ENCODE assay signal across 9 cellular contexts in the genomic region with DNA sequence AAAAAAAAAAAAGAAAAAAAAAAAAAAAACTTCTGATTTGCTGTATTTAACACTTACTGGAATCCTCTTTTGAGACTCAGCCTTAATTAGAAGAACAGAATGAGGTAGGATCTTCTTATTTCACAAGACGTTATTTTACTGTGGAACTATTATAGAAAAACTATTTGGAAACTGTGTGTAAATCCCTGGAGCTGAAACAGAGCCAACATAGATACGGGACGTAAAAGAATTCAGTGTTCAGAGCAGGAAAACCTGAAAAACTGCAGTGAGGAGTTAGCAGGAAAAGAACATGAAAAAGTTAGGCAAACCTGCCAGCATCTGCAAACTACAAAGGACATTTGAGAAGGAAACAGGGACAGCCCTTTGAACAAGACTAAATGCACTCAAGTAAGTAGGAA. TPM values are rescaled to one million over a fixed set of nuclear protein-coding genes. Genes with fewer than 3 reads are reported as not detected.
DNase-seq lines count a peak whose midpoint lies in the region; ATAC-seq, FAIRE-seq and TF ChIP-seq lines count a peak whose summit lies in the region.
"Had no signal": no experiment of that assay in that cellular context is flagged by ENCODE, and none has a peak within 500 bp of the region (broad histone marks: within the 10 kb centered on the region; RNA-seq: fewer than 3 reads in every experiment).

No MANE protein-coding gene starts in this region.

- no peak for TF ChIP-seq RAD21 in K562 (CRISPR knock-in tag; conservative IDR thresholded peaks at IDR 0.05 in 1 of 2, IDR thresholded peaks at IDR 0.05 in 1 of 2)
- no peak for TF ChIP-seq RAD21 in HepG2 (CRISPR knock-in tag; IDR thresholded peaks at IDR 0.05)

- WGBS in K562 (ENCODE audit: insufficient coverage, low coverage, missing lambda C conversion rate), result 46% methylated on average over 3 of the region's 3 CpGs
- WGBS in HepG2 (ENCODE audit: low lambda C conversion rate), result 6% methylated on average over 3 of the region's 3 CpGs

- H3K9me3 Mint-ChIP-seq in activated naive CD4-positive, alpha-beta T cell treated with anti-CD3 and anti-CD28 coated beads, Interleukin-2, amount 50 U/mL, for 24 hours, result no peaks in the 10 kb centered on the region
- no peaks in the 10 kb centered on the region for H3K9me3 Mint-ChIP-seq in type B pancreatic cell

- TF ChIP-seq CTCF in K562 (IDR thresholded peaks at IDR 0.05 in 2 of 3, conservative IDR thresholded peaks at IDR 0.05 in 1 of 3; ENCODE audit: insufficient read depth in 2 of 3, low read depth in 1 of 3, low read length in 3 of 3) (no peak), HepG2 (CRISPR knock-in tag; IDR thresholded peaks at IDR 0.05) (no peak), type B pancreatic cell (conservative IDR thresholded peaks at IDR 0.05) (no peak), mucosa of descending colon (IDR thresholded peaks at IDR 0.05) (no peak)

- H3K4me1 Mint-ChIP-seq in activated naive CD4-positive, alpha-beta T cell treated with anti-CD3 and anti-CD28 coated beads, Interleukin-2, amount 50 U/mL, for 24 hours, result peaks cover 52% of the 10 kb centered on the region
- peaks cover 45% of the 10 kb centered on the region for H3K4me1 Mint-ChIP-seq in type B pancreatic cell (ENCODE audit: unreplicated experiment)

- H3K36me3 Mint-ChIP-seq in activated naive CD4-positive, alpha-beta T cell treated with anti-CD3 and anti-CD28 coated beads, Interleukin-2, amount 50 U/mL, for 24 hours, result no peaks in the 10 kb centered on the region
- no peaks in the 10 kb centered on the region for H3K36me3 Mint-ChIP-seq in type B pancreatic cell

- H3K27me3 Mint-ChIP-seq in activated naive CD4-positive, alpha-beta T cell treated with anti-CD3 and anti-CD28 coated beads, Interleukin-2, amount 50 U/mL, for 24 hours, result no peaks in the 10 kb centered on the region
- H3K27me3 Mint-ChIP-seq in type B pancreatic cell, result no peaks in the 10 kb centered on the region

- H2AFZ ChIP-seq in K562 (ENCODE audit: low read depth, low read length) (no peak overlapping the region), HepG2 (ENCODE audit: low read length) (peak overlapping the region; percentile 82)

- H4K20me1 ChIP-seq in K562 (replicated peaks; ENCODE audit: control insufficient read depth, insufficient read depth, low read length), result no peaks in the 10 kb centered on the region
- H4K20me1 ChIP-seq in HepG2 (ENCODE audit: insufficient read depth, low read length), result no peaks in the 10 kb centered on the region

- H3K79me2 ChIP-seq in K562 (ENCODE audit: control insufficient read depth, insufficient read depth, low read length) (peaks cover 78% of the 10 kb centered on the region), HepG2 (ENCODE audit: insufficient read depth, low read length) (peaks cover 17% of the 10 kb centered on the region)

- peak overlapping the region; percentile 80 for H3K27ac Mint-ChIP-seq in activated naive CD4-positive, alpha-beta T cell treated with anti-CD3 and anti-CD28 coated beads, Interleukin-2, amount 50 U/mL, for 24 hours
- peak overlapping the region; percentile 87 for H3K27ac Mint-ChIP-seq in type B pancreatic cell

- FAIRE-seq in K562 (lab: Jason Lieb, UNC) (no peak), HepG2 (lab: Jason Lieb, UNC) (no peak)

- no peak for DNase-seq in activated naive CD4-positive, alpha-beta T cell (lab: John Stamatoyannopoulos, UW)
- DNase-seq in K562 (ENCODE audit: extremely low read depth in 1 of 4, low spot score in 3 of 4) (no peak), HepG2 (ENCODE audit: low spot score) (peak; percentile 53), type B pancreatic cell (ENCODE audit: extremely low spot score, unreplicated experiment) (no peak), mucosa of descending colon (no peak)

- TF ChIP-seq POLR2A in K562 (conservative IDR thresholded peaks at IDR 0.05) (no peak), HepG2 (IDR thresholded peaks at IDR 0.05; ENCODE audit: insufficient read depth in 1 of 2, low read depth in 2 of 2, low read length in 2 of 2) (no peak)

- TF ChIP-seq EP300 in K562 (IDR thresholded peaks at IDR 0.05; ENCODE audit: low read length) (no peak), HepG2 (IDR thresholded peaks at IDR 0.05; ENCODE audit: low read depth in 2 of 2, low read length in 2 of 2) (no peak), HepG2 (CRISPR knock-in tag; IDR thresholded peaks at IDR 0.05; ENCODE audit: borderline replicate concordance) (no peak)

- in situ Hi-C loops in K562 (cut with MboI), result no loop called here
- in situ Hi-C loops in HepG2 (cut with HindIII; ENCODE audit: extremely low pct_ligation_motif_present, low pct_unique_long_range_greater_than_20kb), result no loop called here

- H3K4me3 ChIP-seq in K562, result no peak overlapping the region
- peak overlapping the region; percentile 53 to 89 (median 80); a peak in 5 of 6 replicates for H3K4me3 ChIP-seq in HepG2 (replicated peaks in 1 of 3; ENCODE audit: insufficient read depth in 1 of 3, low read depth in 2 of 3, low read length in 3 of 3)
- H3K4me3 ChIP-seq in mucosa of descending colon, result no peak overlapping the region

- no peaks in the 10 kb centered on the region for H3K9me1 ChIP-seq in K562 (ENCODE audit: control insufficient read depth, insufficient read depth, low read length)

- no peak for ATAC-seq in K562
- ATAC-seq in HepG2, result no peak
- ATAC-seq in HG03196 (IDR thresholded peaks at IDR 0.05; ENCODE audit: unreplicated experiment), result no peak
- ATAC-seq in HG03457 (IDR thresholded peaks at IDR 0.05; ENCODE audit: unreplicated experiment), result no peak
- ATAC-seq in mucosa of descending colon, result no peak
- ATAC-seq: heart left ventricle had no signal

- BruUV-seq in K562 (replicated peaks; lab: Mats Ljungman, UMichigan) (no TSS peak), HepG2 (replicated peaks; lab: Mats Ljungman, UMichigan) (no TSS peak)

- POLR2A ChIA-PET in K562 (lab: Yijun Ruan, JAX) (interaction anchor here (1.0 to 1.6 kb wide), 6 partner anchors 9 to 173 kb away, joined by 3 to 8 read pairs (median 4); no protein-coding TSS in a partner anchor), HepG2 (lab: Yijun Ruan, JAX) (interaction anchor here (0.7 to 9.2 kb wide), 26 partner anchors 9 to 343 kb away, joined by 3 to 164 read pairs (median 6); no protein-coding TSS in a partner anchor)

- intact Hi-C loops in K562 (cut with micrococcal nuclease), result no loop called here
- intact Hi-C loops in HepG2 (cut with micrococcal nuclease; ENCODE audit: unreplicated experiment), result loop anchor here (1.0 to 5.0 kb wide), 3 partner anchors 26 to 140 kb away; no protein-coding TSS in a partner anchor
- intact Hi-C loops in mucosa of descending colon (cut with DNase I, micrococcal nuclease), result no loop called here

- H3K27ac ChIP-seq in K562 (ENCODE audit: extremely low read depth, low read depth, low read length), result peak overlapping the region; percentile 25; the same call in 1 of the 3 replicates
- peak overlapping the region; percentile 86 for H3K27ac ChIP-seq in HepG2 (ENCODE audit: extremely low read length, insufficient read depth, low read length)

- H3K9me3 ChIP-seq in K562 (replicated peaks; ENCODE audit: control insufficient read depth, insufficient read depth, low read depth, low read length) (no peaks in the 10 kb centered on the region), HepG2 (ENCODE audit: low read length) (no peaks in the 10 kb centered on the region), mucosa of descending colon (no peaks in the 10 kb centered on the region)
- H3K9me3 ChIP-seq: heart left ventricle had no signal

- peak overlapping the region; percentile 85 for H3K4me3 Mint-ChIP-seq in activated naive CD4-positive, alpha-beta T cell treated with anti-CD3 and anti-CD28 coated beads, Interleukin-2, amount 50 U/mL, for 24 hours
- H3K4me3 Mint-ChIP-seq in type B pancreatic cell, result peak overlapping the region; percentile 85

- H3K36me3 ChIP-seq in K562 (ENCODE audit: control insufficient read depth, insufficient read depth, low read length), result peaks cover 8% of the 10 kb centered on the region; the same call in 2 of the 3 replicates
- no peaks in the 10 kb centered on the region for H3K36me3 ChIP-seq in HepG2 (replicated peaks in 1 of 2; ENCODE audit: control insufficient read depth in 1 of 2, insufficient read depth in 2 of 2, low read length in 2 of 2)
- no peaks in the 10 kb centered on the region for H3K36me3 ChIP-seq in mucosa of descending colon (ENCODE audit: low read depth)
- H3K36me3 ChIP-seq: heart left ventricle had no signal

- H3K4me1 ChIP-seq in K562 (replicated peaks in 1 of 2; ENCODE audit: control insufficient read depth in 2 of 2, insufficient read depth in 2 of 2, low read length in 2 of 2) (peaks cover 22 to 30% of the 10 kb centered on the region in 2 experiments; a peak in 4 of 5 replicates), HepG2 (ENCODE audit: insufficient read depth, low read length) (peaks cover 51% of the 10 kb centered on the region), mucosa of descending colon (ENCODE audit: low read depth) (no peaks in the 10 kb centered on the region)

- H3K4me2 ChIP-seq in K562 (ENCODE audit: insufficient read depth, low read length), result no peak overlapping the region
- peak overlapping the region; percentile 99 for H3K4me2 ChIP-seq in HepG2 (ENCODE audit: low read depth, low read length)

- CTCF ChIA-PET in K562 (lab: Yijun Ruan, JAX; ENCODE audit: low intra/inter-chr PET ratio), result no interaction called here
- CTCF ChIA-PET in HepG2 (lab: Yijun Ruan, JAX; ENCODE audit: low intra/inter-chr PET ratio, low total read pairs), result no interaction called here

- H3K27me3 ChIP-seq in K562 (ENCODE audit: control insufficient read depth in 2 of 2, insufficient read depth in 2 of 2, low read length in 2 of 2) (no peaks in the 10 kb centered on the region), HepG2 (ENCODE audit: control insufficient read depth in 1 of 2, insufficient read depth in 2 of 2, low read length in 2 of 2) (no peaks in the 10 kb centered on the region; a peak in 1 of 5 replicates)
- H3K27me3 ChIP-seq: heart left ventricle had no signal

- H3K9ac ChIP-seq in K562 (ENCODE audit: insufficient read depth in 1 of 2, low read depth in 2 of 2, low read length in 2 of 2) (peak overlapping the region in 1 of 2 experiments; percentile 69; a peak in 1 of 4 replicates), HepG2 (ENCODE audit: insufficient read depth, low read depth, low read length) (peak overlapping the region; percentile 87)

RNA-seq across cellular contexts. Expression of a gene that starts 3.4 kb away (rescaled TPM):
- total RNA-seq in K562 (2011; cell fraction: chromatin; rRNA removed; ENCODE audit: low replicate concordance), result 27.8 and 53.4 TPM in 2 replicates
- total RNA-seq in K562 (2011; cell fraction: nucleolus; rRNA removed), result 21.3 and 24.7 TPM in 2 replicates
- 26.2 and 28.5 TPM in 2 replicates for total RNA-seq in K562 (2011; cell fraction: nucleoplasm; rRNA removed)
- total RNA-seq in K562 (2014; rRNA removed) (16.8 and 17.7 TPM in 2 replicates), K562 (2014; rRNA removed; fragmentation: Illumina TruSeq; extraction: Trizol) (23.4 and 25.0 TPM in 2 replicates), K562 (2015; rRNA removed; fragmentation: Illumina TruSeq; extraction: Trizol) (18.7 and 21.8 TPM in 2 replicates), K562 (2021) (39.7 and 41.8 TPM in 2 replicates), HepG2 (2016; rRNA removed; fragmentation: Illumina TruSeq; extraction: Trizol) (29.8 and 65.0 TPM in 2 replicates), type B pancreatic cell (ENCODE audit: low replicate concordance) (32.8 and 78.1 TPM in 2 replicates), mucosa of descending colon (10 to 100 TPM; 38.9 to 79.8 (median 78.2) TPM)
- polyA plus RNA-seq in K562 (2011; rRNA removed) (11.4 and 12.9 TPM in 2 replicates), K562 (2014; fragmentation: Illumina TruSeq; extraction: Trizol) (19.3 and 26.7 TPM in 2 replicates), K562 (2014; fragmentation: Nextera tagmentation; extraction: Ambion mirVana) (1 to 10 TPM; 3.0 to 7.1 TPM), K562 (2014; rRNA removed) (16.0 and 23.5 TPM in 2 replicates), HepG2 (2011; rRNA removed) (22.3 and 23.7 TPM in 2 replicates)
- 6.8 and 8.6 TPM in 2 replicates for polyA plus RNA-seq in K562 (2011; cell fraction: cytosol; rRNA removed)
- 19.8 and 24.3 TPM in 2 replicates for polyA plus RNA-seq in K562 (2011; cell fraction: nucleus; rRNA removed)
- 17.7 and 21.1 TPM in 2 replicates for polyA plus RNA-seq in K562 (2012)
- 36.2 and 44.6 TPM in 2 replicates for polyA minus RNA-seq in K562 (2011; rRNA and poly(A)+ RNA removed)
- 21.7 and 25.7 TPM in 2 replicates for polyA minus RNA-seq in K562 (2011; cell fraction: cytosol; rRNA and poly(A)+ RNA removed)
- polyA minus RNA-seq in K562 (2011; cell fraction: nucleus; rRNA and poly(A)+ RNA removed), result 19.7 and 29.4 TPM in 2 replicates
- 3.8 and 3.9 TPM in 2 replicates for total RNA-seq in HepG2 (2016; cell fraction: cytosol; rRNA removed; fragmentation: Illumina TruSeq; extraction: Trizol; ENCODE audit: low read depth)
- total RNA-seq in HepG2 (2016; cell fraction: insoluble cytoplasmic fraction; rRNA removed; fragmentation: Illumina TruSeq; extraction: Trizol), result 30.1 and 52.5 TPM in 2 replicates
- 17.5 and 18.9 TPM in 2 replicates for total RNA-seq in HepG2 (2016; cell fraction: membrane; rRNA removed; fragmentation: Illumina TruSeq; extraction: Trizol)
- 46.4 and 49.3 TPM in 2 replicates for total RNA-seq in HepG2 (2016; cell fraction: nucleus; rRNA removed; fragmentation: Illumina TruSeq; extraction: Trizol)
- polyA plus RNA-seq in HepG2 (2011; cell fraction: cytosol; rRNA removed), result 16.1 and 20.6 TPM in 2 replicates
- polyA plus RNA-seq in HepG2 (2011; cell fraction: nucleus; rRNA removed), result 28.1 and 34.2 TPM in 2 replicates
- polyA plus RNA-seq in HepG2 (2012), result 30.6 and 41.2 TPM in 2 replicates
- polyA plus RNA-seq in HepG2 (2016; cell fraction: cytosol; fragmentation: Illumina TruSeq; extraction: Trizol; ENCODE audit: low read depth), result 0.85 and 1.1 TPM in 2 replicates
- polyA plus RNA-seq in HepG2 (2016; cell fraction: insoluble cytoplasmic fraction; fragmentation: Illumina TruSeq; extraction: Trizol; ENCODE audit: low read depth), result 50.4 and 54.5 TPM in 2 replicates
- polyA plus RNA-seq in HepG2 (2016; cell fraction: membrane; fragmentation: Illumina TruSeq; extraction: Trizol; ENCODE audit: low read depth), result 5.7 and 6.3 TPM in 2 replicates
- polyA plus RNA-seq in HepG2 (2016; cell fraction: nucleus; fragmentation: Illumina TruSeq; extraction: Trizol; ENCODE audit: insufficient read depth, low read depth), result 66.7 and 71.5 TPM in 2 replicates
- polyA minus RNA-seq in HepG2 (2011; rRNA and poly(A)+ RNA removed; ENCODE audit: low replicate concordance), result 13.5 and 82.3 TPM in 2 replicates
- 62.7 and 65.9 TPM in 2 replicates for polyA minus RNA-seq in HepG2 (2011; cell fraction: cytosol; rRNA and poly(A)+ RNA removed)
- 63.2 and 86.3 TPM in 2 replicates for polyA minus RNA-seq in HepG2 (2011; cell fraction: nucleus; rRNA and poly(A)+ RNA removed)

Comparison
In these comparisons a context has a peak if more than half of its experiments do, and no peak if none do; other contexts are left out.
1. H3K4me3 ChIP-seq: peak in HepG2 (3 of 3); none in K562 (single experiment) and mucosa of descending colon (single experiment).